In genomic region chr4:5018096-5018495, GRCh38 we compare ENCODE assay signal across 12 cellular contexts. TPM values are rescaled to one million over a fixed set of nuclear protein-coding genes. Genes with fewer than 3 reads are reported as not detected.
DNase-seq lines count a peak whose midpoint lies in the region; ATAC-seq and TF ChIP-seq lines count a peak whose summit lies in the region.
"Had no signal": no experiment of that assay in that cellular context is flagged by ENCODE, and none has a peak within 500 bp of the region (broad histone marks: within the 10 kb centered on the region; RNA-seq: fewer than 3 reads in every experiment).

No MANE protein-coding gene starts in this region.

- H3K27ac ChIP-seq in IMR-90 (ENCODE audit: insufficient read depth, low read length), result no peak overlapping the region
- H3K27ac ChIP-seq in VCaP, result no peak overlapping the region
- no peak overlapping the region for H3K27ac ChIP-seq in iPS-20b (ENCODE audit: low read length)
- H3K27ac ChIP-seq in tibial artery, result no peak overlapping the region

- no peak overlapping the region for H2BK120ac ChIP-seq in IMR-90 (ENCODE audit: low read depth, low read length)

- no peak overlapping the region for H2AK9ac ChIP-seq in IMR-90 (replicated peaks; ENCODE audit: low read depth, low read length, poor library complexity)

- H3K36me3 Mint-ChIP-seq in Caco-2 (ENCODE audit: insufficient read depth, unreplicated experiment), result no peaks in the 10 kb centered on the region

- H3K18ac ChIP-seq in IMR-90 (ENCODE audit: low read depth, low read length), result no peak overlapping the region

- no peak overlapping the region for H2BK20ac ChIP-seq in IMR-90 (ENCODE audit: low read depth, low read length)

- TF ChIP-seq CTCF in IMR-90 (conservative IDR thresholded peaks at IDR 0.05; ENCODE audit: low read depth, low read length), result 0 out of 2 replicates have a peak, but pooled peaks have one; percentile 19
- TF ChIP-seq CTCF in VCaP (conservative IDR thresholded peaks at IDR 0.05), result peak; percentile 54
- TF ChIP-seq CTCF in tibial artery (IDR thresholded peaks at IDR 0.05), result no peak
- TF ChIP-seq CTCF in Caco-2 (IDR thresholded peaks at IDR 0.05; ENCODE audit: insufficient read depth in 1 of 2, low read depth in 1 of 2, low read length in 1 of 2, severe bottlenecking in 1 of 2, unreplicated experiment in 1 of 2), result no peak

- no peak overlapping the region; the same call in 1 of the 2 replicates for H3K4me2 ChIP-seq in IMR-90 (ENCODE audit: low read depth, low read length)

- H3K9me3 ChIP-seq in IMR-90 (ENCODE audit: control insufficient read depth, insufficient read depth, low read length) (peaks cover 5% of the 10 kb centered on the region; the same call in 1 of the 2 replicates), iPS-20b (ENCODE audit: insufficient read depth, low read depth, low read length) (no peaks in the 10 kb centered on the region), tibial artery (no peaks in the 10 kb centered on the region), Caco-2 (no peaks in the 10 kb centered on the region)

- H3K56ac ChIP-seq in IMR-90 (ENCODE audit: extremely low read depth, insufficient read depth, low read length), result no peak overlapping the region

- intact Hi-C loops in IMR-90 (cut with micrococcal nuclease) (no loop called here), tibial artery (cut with DNase I; ENCODE audit: low total_unique reads) (no loop called here), Caco-2 (cut with micrococcal nuclease; ENCODE audit: unreplicated experiment) (no loop called here)

- in situ Hi-C loops in IMR-90 (cut with MboI; ENCODE audit: low sequenced_read_pairs), result no loop called here

- dilution Hi-C loops in IMR-90 (cut with HindIII; ENCODE audit: low sequenced_read_pairs, unreplicated experiment), result no loop called here

- no peak for ATAC-seq in IMR-90 (ENCODE audit: low read depth)
- no peak for ATAC-seq in GM21786 (IDR thresholded peaks at IDR 0.05; ENCODE audit: unreplicated experiment)
- ATAC-seq: effector memory CD8-positive, alpha-beta T cell had no signal

- H3K4me1 ChIP-seq in IMR-90 (ENCODE audit: control insufficient read depth, insufficient read depth, low read length) (peaks cover 2% of the 10 kb centered on the region; the same call in 1 of the 2 replicates), iPS-20b (ENCODE audit: insufficient read depth, low read length) (peaks cover 5% of the 10 kb centered on the region; the same call in 1 of the 2 replicates), tibial artery (peaks cover 0 to 5% (median 2%) of the 10 kb centered on the region in 4 donors), Caco-2 (no peaks in the 10 kb centered on the region)

- H4K8ac ChIP-seq in IMR-90 (ENCODE audit: low read depth in 2 of 2, low read length in 2 of 2), result no peak overlapping the region

- no peak overlapping the region for H2BK5ac ChIP-seq in IMR-90 (ENCODE audit: low read depth, low read length, poor library complexity, severe bottlenecking)

- no peak overlapping the region for H2AFZ ChIP-seq in IMR-90 (replicated peaks; ENCODE audit: low read length, poor library complexity)

- no peaks in the 10 kb centered on the region for H3K27me3 Mint-ChIP-seq in Caco-2 (ENCODE audit: insufficient read depth, unreplicated experiment)

- no peak overlapping the region for H4K5ac ChIP-seq in IMR-90 (ENCODE audit: low read depth, low read length)

- POLR2A ChIA-PET in IMR-90 (lab: Charles Lee; ENCODE audit: unreplicated experiment), result no interaction called here
- POLR2A ChIA-PET in Caco-2 (lab: Charles Lee), result no interaction called here

- no peak overlapping the region for H4K91ac ChIP-seq in IMR-90 (ENCODE audit: insufficient read depth, low read depth, low read length)

- no CpG with 5 or more reads among the region's 2 CpGs for WGBS in IMR-90 (ENCODE audit: extremely low coverage in 2 of 2, insufficient read length in 1 of 2), 2 experiments

- BruUV-seq in IMR-90 (replicated peaks; lab: Mats Ljungman, UMichigan) (no TSS peak), Caco-2 (replicated peaks; lab: Mats Ljungman, UMichigan) (no TSS peak)

- no peak overlapping the region for H2AK5ac ChIP-seq in IMR-90 (ENCODE audit: low read depth, low read length)

- no peak for TF ChIP-seq POLR2A in IMR-90 (IDR thresholded peaks at IDR 0.05; ENCODE audit: low read depth, low read length)

- H3K4ac ChIP-seq in IMR-90 (ENCODE audit: low read depth, low read length), result no peak overlapping the region

- no peak overlapping the region for H3K23ac ChIP-seq in IMR-90 (ENCODE audit: low read depth, low read length)

- no peak overlapping the region for H2BK15ac ChIP-seq in IMR-90 (ENCODE audit: low read depth, low read length)

- no peak overlapping the region for H3K27ac Mint-ChIP-seq in Caco-2 (ENCODE audit: unreplicated experiment)
- H3K27ac Mint-ChIP-seq: activated B cell treated with CpG ODN at 0.5 μM for 24 hours; effector memory CD8-positive, alpha-beta T cell had no signal

- no peaks in the 10 kb centered on the region for H3K9me1 ChIP-seq in IMR-90 (ENCODE audit: insufficient read depth, low read length)

- no peaks in the 10 kb centered on the region for H4K20me1 ChIP-seq in IMR-90 (ENCODE audit: insufficient read depth, low read length)

- no peak overlapping the region for H3K14ac ChIP-seq in IMR-90 (replicated peaks; ENCODE audit: low read depth, low read length)

- no peak for TF ChIP-seq RAD21 in IMR-90 (IDR thresholded peaks at IDR 0.05; ENCODE audit: low read length)

- no peak overlapping the region for H3K4me3 Mint-ChIP-seq in Caco-2 (ENCODE audit: unreplicated experiment)
- H3K4me3 Mint-ChIP-seq: activated B cell treated with CpG ODN at 0.5 μM for 24 hours; effector memory CD8-positive, alpha-beta T cell had no signal

- DNase-seq in AML-193 (lab: John Stamatoyannopoulos, UW) (peak; percentile 9), IMR-90 (peak; percentile 12), tibial artery (no peak), C1 segment of cervical spinal cord (lab: John Stamatoyannopoulos, UW) (no peak), Caco-2 (no peak)
- DNase-seq: activated B cell treated with CpG ODN at 0.5 μM for 24 hours; activated naive CD4-positive, alpha-beta T cell; effector memory CD8-positive, alpha-beta T cell; NCI-H2029 treated with DMSO at 0.1 percent for 48 hours had no signal

- CTCF ChIA-PET in IMR-90 (lab: Yijun Ruan, JAX) (interaction anchor here (0.7 to 1.1 kb wide), 3 partner anchors 13 to 329 kb away, joined by 3 to 4 read pairs (median 3); no protein-coding TSS in a partner anchor), Caco-2 (lab: Charles Lee) (interaction anchor here (0.6 kb wide), 1 partner anchor 100 kb away, joined by 3 read pairs; no protein-coding TSS in a partner anchor)

- no peaks in the 10 kb centered on the region for H3K9me3 Mint-ChIP-seq in Caco-2 (ENCODE audit: unreplicated experiment)
- H3K9me3 Mint-ChIP-seq: effector memory CD8-positive, alpha-beta T cell had no signal

- H3K36me3 ChIP-seq in IMR-90 (ENCODE audit: control insufficient read depth, insufficient read depth, low read length) (no peaks in the 10 kb centered on the region), iPS-20b (ENCODE audit: insufficient read depth, low read depth, low read length) (no peaks in the 10 kb centered on the region), tibial artery (no peaks in the 10 kb centered on the region), Caco-2 (ENCODE audit: control insufficient read depth, insufficient read depth, low read length) (no peaks in the 10 kb centered on the region)

- H3K9ac ChIP-seq in IMR-90 (ENCODE audit: low read depth, low read length) (no peak overlapping the region), iPS-20b (ENCODE audit: low read depth, low read length) (no peak overlapping the region)

- no peaks in the 10 kb centered on the region for H3K4me1 Mint-ChIP-seq in Caco-2 (ENCODE audit: low read depth, unreplicated experiment)

- H3K27me3 ChIP-seq in IMR-90 (ENCODE audit: control insufficient read depth, insufficient read depth, low read length) (peaks cover 22% of the 10 kb centered on the region), iPS-20b (ENCODE audit: insufficient read depth, low read length) (peaks cover 8% of the 10 kb centered on the region; the same call in 1 of the 2 replicates), tibial artery (peaks cover 0 to 17% of the 10 kb centered on the region in 2 donors), Caco-2 (replicated peaks; ENCODE audit: control insufficient read depth, insufficient read depth, low read length) (no peaks in the 10 kb centered on the region)

- no peaks in the 10 kb centered on the region for H3K79me1 ChIP-seq in IMR-90 (ENCODE audit: low read depth in 1 of 2, low read length in 2 of 2)

- no peak overlapping the region for H3K4me3 ChIP-seq in IMR-90 (ENCODE audit: insufficient read depth, low read depth, low read length)
- H3K4me3 ChIP-seq in iPS-20b (ENCODE audit: low read length), result peak overlapping the region; percentile 40
- H3K4me3 ChIP-seq in tibial artery, result no peak overlapping the region
- H3K4me3 ChIP-seq in Caco-2 (ENCODE audit: low read depth, low read length), result no peak overlapping the region

TF ChIP-seq in IMR-90, 13 proteins besides CTCF, POLR2A, EP300 and RAD21 (continues in another document):
- no peak for TF ChIP-seq ELK1 (IDR thresholded peaks at IDR 0.05; ENCODE audit: borderline replicate concordance, low read depth, low read length)
- no peak for TF ChIP-seq FOS (IDR thresholded peaks at IDR 0.05; ENCODE audit: low read depth, low read length)

RNA-seq across cellular contexts. Expression of gene CYTL1, which starts 1.2 kb away (rescaled TPM):
- total RNA-seq in IMR-90 (2012; rRNA removed) (1.3 and 1.4 TPM in 2 replicates), Caco-2 (2022) (not detected in 2 replicates)
- 5.8 and 7.4 TPM in 2 replicates for polyA plus RNA-seq in IMR-90 (2012; rRNA removed)
- polyA plus RNA-seq in IMR-90 (2012; cell fraction: cytosol; rRNA removed), result 2.9 and 20.0 TPM in 2 replicates
- polyA plus RNA-seq in IMR-90 (2012; cell fraction: nucleus; rRNA removed; ENCODE audit: low replicate concordance), result 1.0 and 5.5 TPM in 2 replicates
- total RNA-seq: activated B cell treated with CpG ODN at 0.5 μM for 24 hours had no signal

RNA-seq across cellular contexts. Expression of gene STK32B, which starts 33.2 kb away (rescaled TPM):
- 5.8 and 6.3 TPM in 2 replicates for total RNA-seq in IMR-90 (2012; rRNA removed)
- polyA plus RNA-seq in IMR-90 (2012; rRNA removed), result 5.3 and 5.5 TPM in 2 replicates
- polyA plus RNA-seq in IMR-90 (2012; cell fraction: cytosol; rRNA removed), result 3.4 and 3.9 TPM in 2 replicates
- 5.2 and 6.8 TPM in 2 replicates for polyA plus RNA-seq in IMR-90 (2012; cell fraction: nucleus; rRNA removed; ENCODE audit: low replicate concordance)
- total RNA-seq in Caco-2 (2022), result 8.8 and 11.2 TPM in 2 replicates
- total RNA-seq: activated B cell treated with CpG ODN at 0.5 μM for 24 hours had no signal

Comparison
In these comparisons a context has a peak if more than half of its experiments do, and no peak if none do; other contexts are left out.
1. DNase-seq: peak in AML-193 (2 of 2) and IMR-90 (single experiment); none in tibial artery (0 of 2), C1 segment of cervical spinal cord (0 of 14) and Caco-2 (0 of 2).
2. CTCF ChIP-seq: peak in IMR-90 (single experiment) and VCaP (single experiment); none in tibial artery (0 of 2) and Caco-2 (0 of 2).